Comparison of ENCODE assay signal across 13 cellular contexts in the genomic region with DNA sequence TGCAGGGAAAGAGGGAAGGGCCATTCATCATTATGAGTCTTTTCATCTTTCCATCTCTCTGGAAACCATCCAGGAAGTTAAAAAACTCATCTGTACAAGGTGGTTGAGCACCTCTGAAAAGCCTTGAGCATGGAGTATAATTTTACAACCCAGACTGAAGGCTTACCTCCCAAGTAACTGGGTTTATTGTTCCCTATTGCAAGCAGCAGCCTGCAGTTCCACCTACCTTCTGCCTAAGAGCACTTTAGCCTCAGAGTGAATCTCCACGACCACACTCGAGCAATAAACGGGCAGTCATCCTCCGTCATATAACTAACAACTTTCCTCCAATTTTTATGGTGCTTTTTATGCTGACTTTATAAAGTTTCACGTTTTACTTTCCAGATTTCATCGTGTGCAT.
"Had no signal": no experiment of that assay in that cellular context is flagged by ENCODE, and none has a peak within 500 bp of the region (broad histone marks: within the 10 kb centered on the region; RNA-seq: fewer than 3 reads in every experiment).

No MANE protein-coding gene starts in this region.

- H3K36me3 ChIP-seq: brain microvascular endothelial cell, left lung, sigmoid colon, vagina had no signal

- H3K4me1 ChIP-seq: left lung, sigmoid colon had no signal

- H3K4me3 ChIP-seq: left lung, sigmoid colon, vagina had no signal

- H3K27ac ChIP-seq: brain microvascular endothelial cell, left lung, sigmoid colon, vagina had no signal

- H3K27me3 ChIP-seq: brain microvascular endothelial cell, left lung, sigmoid colon, vagina had no signal

- H3K9me3 ChIP-seq: left lung, sigmoid colon, vagina had no signal

- DNase-seq: activated CD4-positive, alpha-beta T cell treated with anti-CD3 and anti-CD28 coated beads for 1 hour; activated CD4-positive, alpha-beta T cell treated with anti-CD3 and anti-CD28 coated beads, Interleukin-2, amount 50 U/mL, for 48 hours; activated gamma-delta T cell treated with Interleukin-2 at 50 U/mL for 16 hours; activated naive CD8-positive, alpha-beta T cell treated with anti-CD3 and anti-CD28 coated beads for 36 hours; activated T-cell treated with anti-CD3 and anti-CD28 coated beads, Interleukin-2, amount 50 U/mL, for 4 hours; brain microvascular endothelial cell; endodermal cell; left lung; mesenchymal stem cell; sigmoid colon; stimulated activated CD4-positive, alpha-beta T cell treated with anti-CD3 and anti-CD28 coated beads, Interleukin-4, amount 100 ng/mL, for 24 hours; T-helper 2 cell had no signal
